ENCODE assay signal across 20 cellular contexts in the genomic region with DNA sequence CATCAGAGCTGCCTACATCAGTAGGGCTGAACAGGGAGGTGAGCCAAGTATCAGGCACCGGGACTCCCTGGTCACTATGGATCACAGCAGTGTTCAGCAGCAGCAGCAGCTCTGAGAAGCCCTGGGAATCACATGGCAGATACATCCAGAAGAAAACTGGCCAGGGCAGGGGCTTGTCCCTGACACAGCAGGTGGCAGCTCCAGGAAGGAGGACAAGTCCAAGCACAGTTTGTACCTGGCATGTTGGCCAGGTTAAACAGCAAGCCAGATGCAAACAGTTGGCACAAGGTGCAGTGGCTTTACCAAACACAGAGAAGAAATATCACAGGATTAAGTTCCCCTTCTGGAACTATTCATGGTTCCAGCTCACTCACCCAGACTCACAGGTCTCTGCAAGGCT.
DNase-seq lines count a peak whose midpoint lies in the region; FAIRE-seq and TF ChIP-seq lines count a peak whose summit lies in the region.
"Had no signal": no experiment of that assay in that cellular context is flagged by ENCODE, and none has a peak within 500 bp of the region (broad histone marks: within the 10 kb centered on the region; RNA-seq: fewer than 3 reads in every experiment).

No MANE protein-coding gene starts in this region.

- H3K9ac ChIP-seq in keratinocyte (ENCODE audit: control insufficient read depth, extremely low read depth, insufficient read depth, low read length): no peak overlapping the region
- H3K9ac ChIP-seq: KMS-11 had no signal

- TF ChIP-seq CTCF in C4-2B (conservative IDR thresholded peaks at IDR 0.05) (no peak), LNCaP clone FGC (IDR thresholded peaks at IDR 0.05; ENCODE audit: control insufficient read depth, extremely low read depth, insufficient read depth) (no peak), keratinocyte (optimal IDR thresholded peaks at IDR 0.05 in 1 of 3, IDR thresholded peaks at IDR 0.05 in 1 of 3, conservative IDR thresholded peaks at IDR 0.05 in 1 of 3; ENCODE audit: extremely low read depth in 1 of 3, insufficient read depth in 2 of 3, low read length in 3 of 3) (no peak), sigmoid colon (IDR thresholded peaks at IDR 0.05) (no peak)

- H3K9me3 ChIP-seq in keratinocyte (ENCODE audit: control insufficient read depth, low read depth, low read length) (no peaks in the 10 kb centered on the region), sigmoid colon (no peaks in the 10 kb centered on the region)
- H3K9me3 ChIP-seq: vagina had no signal

- H3K9me1 ChIP-seq in keratinocyte (ENCODE audit: control insufficient read depth, extremely low read depth, insufficient read depth, low read length): no peaks in the 10 kb centered on the region

- no peak for TF ChIP-seq EP300 in sigmoid colon (IDR thresholded peaks at IDR 0.05)

- no peaks in the 10 kb centered on the region for H4K20me1 ChIP-seq in keratinocyte (ENCODE audit: control insufficient read depth, extremely low read depth, insufficient read depth, low read length)

- peak overlapping the region; percentile 82 for H3K27ac ChIP-seq in C4-2B
- no peak overlapping the region for H3K27ac ChIP-seq in keratinocyte (ENCODE audit: control insufficient read depth, insufficient read depth, low read length)
- peak overlapping the region in 3 of 4 donors; percentile 53 to 70 (median 56) for H3K27ac ChIP-seq in sigmoid colon
- H3K27ac ChIP-seq: KMS-11, vagina, WERI-Rb-1 had no signal

- no peak overlapping the region for H2AFZ ChIP-seq in keratinocyte (ENCODE audit: control insufficient read depth, low read length)

- FAIRE-seq in keratinocyte (lab: Jason Lieb, UNC): peak; percentile 63
- FAIRE-seq: GM12878 had no signal

- dilution Hi-C loops in keratinocyte (cut with MboI; ENCODE audit: extremely low pct_ligation_motif_present, low sequenced_read_pairs): no loop called here

- H3K27me3 ChIP-seq in keratinocyte (ENCODE audit: control insufficient read depth, extremely low read depth, insufficient read depth, low read length) (no peaks in the 10 kb centered on the region), sigmoid colon (no peaks in the 10 kb centered on the region)
- H3K27me3 ChIP-seq: vagina had no signal

- DNase-seq in LNCaP clone FGC (ENCODE audit: low read depth): peak; percentile 100
- no peak for DNase-seq in keratinocyte (ENCODE audit: low read depth, low spot score)
- no peak for DNase-seq in sigmoid colon
- no peak for DNase-seq in NCI-H524 treated with DMSO at 0.1 percent for 48 hours (lab: John Stamatoyannopoulos, UW)
- no peak for DNase-seq in AG08395 (ENCODE audit: low spot score)
- no peak for DNase-seq in nucleus accumbens (lab: John Stamatoyannopoulos, UW)
- DNase-seq: activated CD4-positive, alpha-beta T cell treated with anti-CD3 and anti-CD28 coated beads, Interleukin-2, amount 50 U/mL, for 1 hour; activated naive CD8-positive, alpha-beta T cell treated with anti-CD3 and anti-CD28 coated beads, Interleukin-2, amount 10 ng/mL, durations not matched to agents 7 days and 5 days; DND-41; effector CD4-positive, alpha-beta T cell; erythroblast; natural killer cell; NCI-H187 treated with DMSO at 0.1 percent for 48 hours; NCI-H226; T-helper 2 cell; WERI-Rb-1 had no signal

- peaks cover 22% of the 10 kb centered on the region for H3K4me1 ChIP-seq in keratinocyte (ENCODE audit: control insufficient read depth, extremely low read depth, insufficient read depth, low read length)
- H3K4me1 ChIP-seq in sigmoid colon: peaks cover 0 to 75% (median 46%) of the 10 kb centered on the region in 4 donors

- TF ChIP-seq POLR2A in sigmoid colon (IDR thresholded peaks at IDR 0.05): no peak

- WGBS in sigmoid colon, 2 donors: 76 to 81% methylated on average over 1 of the region's 1 CpG

- intact Hi-C loops in sigmoid colon (cut with DNase I): no loop called here

- H3K4me3 ChIP-seq in LNCaP clone FGC (ENCODE audit: low read depth, low read length): no peak overlapping the region
- no peak overlapping the region for H3K4me3 ChIP-seq in keratinocyte (ENCODE audit: control insufficient read depth in 2 of 3, extremely low read depth in 1 of 3, insufficient read depth in 2 of 3, low read depth in 1 of 3, low read length in 3 of 3)
- H3K4me3 ChIP-seq in sigmoid colon: no peak overlapping the region
- H3K4me3 ChIP-seq: GM12878, vagina had no signal

- H3K4me2 ChIP-seq in keratinocyte (ENCODE audit: control insufficient read depth, extremely low read depth, insufficient read depth, low read depth, low read length): no peak overlapping the region
- H3K4me2 ChIP-seq: KMS-11 had no signal

- H3K79me2 ChIP-seq in keratinocyte (ENCODE audit: control insufficient read depth, insufficient read depth, low read length): no peaks in the 10 kb centered on the region

- H3K36me3 ChIP-seq in keratinocyte (ENCODE audit: control insufficient read depth in 2 of 2, extremely low read depth in 1 of 2, insufficient read depth in 2 of 2, low read length in 2 of 2): no peaks in the 10 kb centered on the region
- peaks cover 0 to 4% (median 0%) of the 10 kb centered on the region in 4 donors for H3K36me3 ChIP-seq in sigmoid colon
- H3K36me3 ChIP-seq: vagina, WERI-Rb-1 had no signal
